19 cellular contexts compared by ENCODE assay signal in the genomic region with DNA sequence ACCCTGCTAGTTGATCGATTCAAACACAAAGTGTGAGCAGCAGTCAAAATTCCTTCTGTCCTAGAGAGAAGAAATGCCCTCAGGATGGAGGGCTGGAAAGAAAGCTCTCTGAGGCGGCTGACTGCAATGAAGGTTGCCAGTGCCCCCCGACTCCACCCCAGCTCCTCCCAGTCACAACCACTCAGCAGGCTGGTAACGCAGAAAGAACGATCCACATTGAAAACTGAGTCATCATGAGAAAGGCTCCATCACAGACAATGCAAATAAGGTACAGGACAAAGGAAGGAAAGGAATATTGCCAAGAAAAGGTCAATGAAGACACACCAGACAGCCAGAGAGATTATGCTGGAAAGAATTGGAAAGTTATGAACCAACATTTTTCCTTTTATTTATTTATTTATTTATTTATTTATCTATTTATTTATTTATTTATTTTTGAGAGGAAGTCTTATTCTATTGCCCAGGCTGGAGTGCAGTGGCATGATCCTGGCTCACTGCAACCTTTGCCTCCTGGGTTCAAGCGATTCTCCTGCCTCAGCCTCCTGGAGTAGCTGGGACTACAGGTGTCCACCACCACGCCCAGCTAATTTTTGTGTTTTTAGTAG. TPM values are rescaled to one million over a fixed set of nuclear protein-coding genes. Genes with fewer than 3 reads are reported as not detected.
DNase-seq lines count a peak whose midpoint lies in the region; ATAC-seq and TF ChIP-seq lines count a peak whose summit lies in the region.
"Had no signal": no experiment of that assay in that cellular context is flagged by ENCODE, and none has a peak within 500 bp of the region (broad histone marks: within the 10 kb centered on the region; RNA-seq: fewer than 3 reads in every experiment).

No MANE protein-coding gene starts in this region.

- H2AK5ac ChIP-seq in neuronal stem cell (ENCODE audit: low read depth, low read length), result no peak overlapping the region

- intact Hi-C loops in PC-3 (cut with micrococcal nuclease), result loop anchor here (5.0 kb wide), 1 partner anchor 176 kb away; no protein-coding TSS in a partner anchor

- peaks cover 14% of the 10 kb centered on the region; the same call in 1 of the 2 replicates for H3K4me1 ChIP-seq in PC-3 (ENCODE audit: insufficient read depth, low read length)
- peaks cover 0 to 2% of the 10 kb centered on the region in 2 donors for H3K4me1 ChIP-seq in neuronal stem cell (ENCODE audit: control insufficient read depth in 2 of 2, insufficient read depth in 1 of 2, low read depth in 1 of 2, low read length in 2 of 2)

- peaks cover 14% of the 10 kb centered on the region; the same call in 1 of the 2 replicates for H3K79me2 ChIP-seq in PC-3 (ENCODE audit: low read length)

- H3K9me2 ChIP-seq in PC-3 (replicated peaks; ENCODE audit: low read length), result no peaks in the 10 kb centered on the region

- no peak overlapping the region for H3K23ac ChIP-seq in neuronal stem cell (ENCODE audit: low read depth, low read length, poor library complexity)

- POLR2A ChIA-PET in PC-3 (lab: Charles Lee; ENCODE audit: unreplicated experiment), result no interaction called here

- H2BK15ac ChIP-seq in neuronal stem cell (ENCODE audit: low read length), result no peak overlapping the region

- H4K20me1 ChIP-seq in PC-3 (ENCODE audit: low read length), result no peaks in the 10 kb centered on the region

- H3K27me3 Mint-ChIP-seq in glutamatergic neuron (ENCODE audit: unreplicated experiment), result no peaks in the 10 kb centered on the region
- H3K27me3 Mint-ChIP-seq: activated CD8-positive, alpha-beta T cell treated with anti-CD3 and anti-CD28 coated beads for 36 hours; activated T-cell treated with anti-CD3 and anti-CD28 coated beads, Interleukin-2, amount 50 U/mL, for 24 hours; CD4-positive, alpha-beta T cell had no signal

- H3K9ac ChIP-seq in PC-3 (ENCODE audit: low read length) (no peak overlapping the region), neuronal stem cell (ENCODE audit: low read depth, low read length, poor library complexity) (no peak overlapping the region)

- ATAC-seq in PC-3 (peak; percentile 55), HG03432 (IDR thresholded peaks at IDR 0.05; ENCODE audit: unreplicated experiment) (no peak), GM21576 (IDR thresholded peaks at IDR 0.05; ENCODE audit: unreplicated experiment) (no peak), HG03280 (IDR thresholded peaks at IDR 0.05; ENCODE audit: unreplicated experiment) (no peak)
- ATAC-seq: activated CD8-positive, alpha-beta T cell treated with anti-CD3 and anti-CD28 coated beads for 36 hours had no signal

- WGBS in neuronal stem cell (ENCODE audit: extremely low coverage in 2 of 2, insufficient read length in 2 of 2, insufficient replicate concordance in 1 of 2), 2 donors, result no CpG with 5 or more reads among the region's 7 CpGs

- H3K4me3 ChIP-seq in PC-3 (ENCODE audit: low read length), result no peak overlapping the region
- no peak overlapping the region for H3K4me3 ChIP-seq in coronary artery
- H3K4me3 ChIP-seq in neuronal stem cell (ENCODE audit: low read length in 2 of 2), result no peak overlapping the region

- no peaks in the 10 kb centered on the region for H3K9me3 ChIP-seq in PC-3 (ENCODE audit: low read length)
- H3K9me3 ChIP-seq in neuronal stem cell (replicated peaks in 1 of 2; ENCODE audit: control insufficient read depth in 2 of 2, insufficient read depth in 1 of 2, low read depth in 1 of 2, low read length in 2 of 2), result peaks cover 0 to 2% of the 10 kb centered on the region in 2 donors

- no peaks in the 10 kb centered on the region for H3K4me1 Mint-ChIP-seq in glutamatergic neuron (ENCODE audit: low read depth, unreplicated experiment)

- H3K27ac ChIP-seq in PC-3 (ENCODE audit: low read length) (no peak overlapping the region), coronary artery (peak overlapping the region; percentile 54 to 67), neuronal stem cell (replicated peaks; ENCODE audit: low read length) (no peak overlapping the region)

- DNase-seq in Daoy (ENCODE audit: low read depth) (peak; percentile 17), PC-3 (peak; percentile 39), coronary artery (ENCODE audit: low spot score) (peak; percentile 36), neuronal stem cell (ENCODE audit: low spot score) (no peak), glutamatergic neuron (no peak)
- DNase-seq: activated CD8-positive, alpha-beta T cell treated with anti-CD3 and anti-CD28 coated beads for 36 hours; activated naive CD4-positive, alpha-beta T cell treated with anti-CD3 and anti-CD28 coated beads for 36 hours; activated T-cell treated with anti-CD3 and anti-CD28 coated beads, Interleukin-2, amount 50 U/mL, for 24 hours; CD4-positive, alpha-beta T cell; DMS153; KG1; left cardiac atrium; NCI-H1930; stimulated activated CD4-positive, alpha-beta T cell treated with anti-CD3 and anti-CD28 coated beads, Interleukin-12 subunit alpha, Interleukin-12 subunit beta, amount 100 ng/mL, for 4 hours; T-helper 2 cell had no signal

- H3K79me1 ChIP-seq in neuronal stem cell (ENCODE audit: low read depth, low read length), result no peaks in the 10 kb centered on the region

- H2AFZ ChIP-seq in PC-3 (ENCODE audit: low read length) (no peak overlapping the region), neuronal stem cell (ENCODE audit: low read length) (peak overlapping the region; percentile 73)

- no peak overlapping the region for H3K4ac ChIP-seq in neuronal stem cell (ENCODE audit: low read length)

- H3K4me3 Mint-ChIP-seq in glutamatergic neuron (ENCODE audit: unreplicated experiment), result no peak overlapping the region
- H3K4me3 Mint-ChIP-seq: activated CD8-positive, alpha-beta T cell treated with anti-CD3 and anti-CD28 coated beads for 36 hours; activated naive CD4-positive, alpha-beta T cell treated with anti-CD3 and anti-CD28 coated beads for 36 hours; activated T-cell treated with anti-CD3 and anti-CD28 coated beads, Interleukin-2, amount 50 U/mL, for 24 hours; CD4-positive, alpha-beta T cell; neural crest cell had no signal

- no TSS peak for BruUV-seq in PC-3 (replicated peaks; lab: Mats Ljungman, UMichigan)

- CTCF ChIA-PET in PC-3 (lab: Charles Lee), result no interaction called here

- H3K36me3 ChIP-seq in PC-3 (ENCODE audit: low read depth, low read length) (no peaks in the 10 kb centered on the region), neuronal stem cell (replicated peaks in 1 of 2; ENCODE audit: control insufficient read depth in 2 of 2, insufficient read depth in 2 of 2, low read length in 2 of 2) (no peaks in the 10 kb centered on the region)

- no peak overlapping the region for H4K8ac ChIP-seq in neuronal stem cell (ENCODE audit: low read depth, low read length)

- H3K4me2 ChIP-seq in PC-3 (ENCODE audit: low read length) (no peak overlapping the region), neuronal stem cell (ENCODE audit: insufficient read depth, low read length, poor library complexity, severe bottlenecking) (no peak overlapping the region)

- H3K14ac ChIP-seq in neuronal stem cell (ENCODE audit: low read length), result no peak overlapping the region

- no peak overlapping the region for H3K27ac Mint-ChIP-seq in glutamatergic neuron (ENCODE audit: unreplicated experiment)
- H3K27ac Mint-ChIP-seq: activated CD8-positive, alpha-beta T cell treated with anti-CD3 and anti-CD28 coated beads for 36 hours; activated naive CD4-positive, alpha-beta T cell treated with anti-CD3 and anti-CD28 coated beads for 36 hours; activated T-cell treated with anti-CD3 and anti-CD28 coated beads, Interleukin-2, amount 50 U/mL, for 24 hours; CD4-positive, alpha-beta T cell had no signal

- TF ChIP-seq CTCF in PC-3 (conservative IDR thresholded peaks at IDR 0.05; ENCODE audit: low read depth, low read length), result no peak
- TF ChIP-seq CTCF in coronary artery (IDR thresholded peaks at IDR 0.05), result no peak
- TF ChIP-seq CTCF in glutamatergic neuron (IDR thresholded peaks at IDR 0.05; ENCODE audit: partially characterized antibody, unreplicated experiment), result no peak

- no peak overlapping the region for H3K18ac ChIP-seq in neuronal stem cell (ENCODE audit: low read length)

- H3K36me3 Mint-ChIP-seq in glutamatergic neuron (ENCODE audit: unreplicated experiment), result no peaks in the 10 kb centered on the region

- no peaks in the 10 kb centered on the region for H3K27me3 ChIP-seq in PC-3 (ENCODE audit: low read length)
- no peaks in the 10 kb centered on the region for H3K27me3 ChIP-seq in neuronal stem cell (ENCODE audit: control insufficient read depth in 3 of 3, insufficient read depth in 3 of 3, low read depth in 1 of 3, low read length in 3 of 3)

- no peak overlapping the region for H4K91ac ChIP-seq in neuronal stem cell (ENCODE audit: low read depth, low read length, poor library complexity)

- H3F3A ChIP-seq in PC-3 (ENCODE audit: low read length, unreplicated experiment), result no peaks in the 10 kb centered on the region

- H2BK12ac ChIP-seq in neuronal stem cell (ENCODE audit: low read length), result no peak overlapping the region

- H3K9me3 Mint-ChIP-seq in glutamatergic neuron (ENCODE audit: unreplicated experiment), result peaks cover 2% of the 10 kb centered on the region
- H3K9me3 Mint-ChIP-seq: activated T-cell treated with anti-CD3 and anti-CD28 coated beads, Interleukin-2, amount 50 U/mL, for 24 hours; CD4-positive, alpha-beta T cell; neural crest cell had no signal

- no peak overlapping the region for H2BK120ac ChIP-seq in neuronal stem cell (ENCODE audit: low read depth, low read length)

- no peak overlapping the region for H2BK5ac ChIP-seq in neuronal stem cell (ENCODE audit: low read length)

RNA-seq across cellular contexts. Expression of a gene that starts 17.4 kb away (rescaled TPM):
- total RNA-seq in Daoy (2014; rRNA removed; shearing (Covaris generic)), result 32.7 and 35.0 TPM in 2 replicates
- total RNA-seq in PC-3 (2014; rRNA removed) (40.5 and 46.3 TPM in 2 replicates), glutamatergic neuron (ENCODE audit: unreplicated experiment) (29.4 TPM)
- 67.7 TPM for polyA plus RNA-seq in neuronal stem cell (2013, experiment 1 of 2)
- 69.5 TPM for polyA plus RNA-seq in neuronal stem cell (2013, experiment 2 of 2)

Comparison
In these comparisons a context has a peak if more than half of its experiments do, and no peak if none do; other contexts are left out.
1. DNase-seq: peak in Daoy (single experiment), PC-3 (single experiment) and coronary artery (single experiment); none in neuronal stem cell (single experiment) and glutamatergic neuron (single experiment).
2. H3K27ac ChIP-seq: peak in coronary artery (2 of 2); none in PC-3 (single experiment) and neuronal stem cell (single experiment).